ENCODE assay signal across 8 cellular contexts in genomic region chr22:36387914-36388864, GRCh38. TPM values are rescaled to one million over a fixed set of nuclear protein-coding genes. Genes with fewer than 3 reads are reported as not detected.
A peak's percentile ranks its signal among the peaks of the same experiment; 100 is the strongest.
DNase-seq lines count a peak whose midpoint lies in the region; ATAC-seq and TF ChIP-seq lines count a peak whose summit lies in the region.

Gene MYH9 (minus strand): TSS chr22:36387967. CDS start chr22:36349236, 38,731 bp downstream.

- H3K9me3 ChIP-seq in PC-9 (ENCODE audit: insufficient read depth, low read depth) (no peaks in the 10 kb centered on the region), mucosa of descending colon (no peaks in the 10 kb centered on the region)

- peaks cover 51% of the 10 kb centered on the region for H3K79me2 ChIP-seq in PC-9 (ENCODE audit: low read depth)

- H3F3A ChIP-seq in PC-9 (ENCODE audit: insufficient read depth, low read depth), result peaks cover 48% of the 10 kb centered on the region

- peak within 1 kb of the TSS; percentile 91 for H3K4me2 ChIP-seq in PC-9

- no peaks in the 10 kb centered on the region for H3K27me3 ChIP-seq in PC-9 (ENCODE audit: insufficient read depth, low read depth)

- CTCF ChIA-PET in PC-9 (lab: Charles Lee), result interaction anchor here (0.5 to 1.0 kb wide), 3 partner anchors 17 to 42 kb away, joined by 3 to 6 read pairs (median 3); no protein-coding TSS in a partner anchor

- H3K9me2 ChIP-seq in PC-9 (ENCODE audit: insufficient read depth), result no peaks in the 10 kb centered on the region

- peak within 1 kb of the TSS; percentile 67 for H2AFZ ChIP-seq in PC-9

- H3K4me3 ChIP-seq in Jurkat, Clone E6-1 (ENCODE audit: low read length), result peak within 1 kb of the TSS; percentile 83
- peak within 1 kb of the TSS; percentile 96 for H3K4me3 ChIP-seq in PC-9
- H3K4me3 ChIP-seq in mucosa of descending colon, result peak within 1 kb of the TSS; percentile 97

- no TSS peak for BruUV-seq in PC-9 (replicated peaks; lab: Mats Ljungman, UMichigan)

- peaks cover 32% of the 10 kb centered on the region for H4K20me1 ChIP-seq in PC-9 (ENCODE audit: insufficient read depth)

- DNase-seq in DMS114 treated with DMSO at 0.1 percent for 48 hours (lab: John Stamatoyannopoulos, UW; ENCODE audit: unreplicated experiment), result peak; percentile 95
- DNase-seq in Jurkat, Clone E6-1 (ENCODE audit: low read depth, low spot score), result peak; percentile 99
- DNase-seq in PC-9, result peak; percentile 98 to 100
- DNase-seq in activated T-cell treated with anti-CD3 and anti-CD28 coated beads, Interleukin-2, amount 50 U/mL, for 1 hour, result peak; percentile 99
- DNase-seq in epithelial cell of prostate (ENCODE audit: low read depth, low spot score), result peak; percentile 97
- DNase-seq in mucosa of descending colon, result peak; percentile 100
- DNase-seq in stimulated activated CD8-positive, alpha-beta memory T cell treated with anti-CD3 and anti-CD28 coated beads, Interleukin-4, amount 100 ng/mL, for 24 hours (ENCODE audit: low read depth), result peak; percentile 98

- H3K27ac ChIP-seq in PC-9, result peak within 1 kb of the TSS; percentile 79
- H3K27ac ChIP-seq in epithelial cell of prostate, result peak within 1 kb of the TSS; percentile 95

- TF ChIP-seq CTCF in PC-9 (conservative IDR thresholded peaks at IDR 0.05), result no peak
- TF ChIP-seq CTCF in mucosa of descending colon (IDR thresholded peaks at IDR 0.05), result no peak

- H3K36me3 ChIP-seq in PC-9 (ENCODE audit: low read depth), result peaks cover 11% of the 10 kb centered on the region
- peaks cover 6% of the 10 kb centered on the region for H3K36me3 ChIP-seq in mucosa of descending colon (ENCODE audit: low read depth)

- intact Hi-C loops in PC-9 (cut with micrococcal nuclease; ENCODE audit: unreplicated experiment), result loop anchor here (1.0 to 2.0 kb wide), 4 partner anchors 8 to 77 kb away; no protein-coding TSS in a partner anchor
- intact Hi-C loops in mucosa of descending colon (cut with DNase I, micrococcal nuclease), result loop anchor here (2.0 to 10.0 kb wide), 4 partner anchors 53 to 87 kb away; no protein-coding TSS in a partner anchor

- H3K4me1 ChIP-seq in PC-9 (replicated peaks; ENCODE audit: insufficient read depth), result peaks cover 33% of the 10 kb centered on the region
- peaks cover 25% of the 10 kb centered on the region for H3K4me1 ChIP-seq in mucosa of descending colon (ENCODE audit: low read depth)

- POLR2A ChIA-PET in PC-9 (lab: Charles Lee; ENCODE audit: unreplicated experiment), result interaction anchor here (0.5 to 1.4 kb wide), 23 partner anchors 9 to 1022 kb away, joined by 3 to 14 read pairs (median 5); partner anchors contain the start of genes APOL1 and EIF3D

- ATAC-seq in GM21576 (IDR thresholded peaks at IDR 0.05; ENCODE audit: unreplicated experiment) (peak; percentile 71), mucosa of descending colon (peak; percentile 86)

RNA-seq across cellular contexts. Expression of gene MYH9, which starts in this region (rescaled TPM):
- 177 TPM for polyA plus RNA-seq in Jurkat, Clone E6-1 (2012; ENCODE audit: insufficient read depth, insufficient read length)
- total RNA-seq in PC-9 (2021) (758 and 776 TPM in 2 replicates), mucosa of descending colon (100 to 1,000 TPM; 501 to 831 (median 599) TPM)

Comparison
In these comparisons a context has a peak if more than half of its experiments do, and no peak if none do; other contexts are left out.
1. Peak in every context shown above with its lines: DNase-seq, ATAC-seq, H3K4me3 ChIP-seq and H3K27ac ChIP-seq.